ENCODE assay signal across 23 cellular contexts in genomic region chr14:89290813-89291212, GRCh38.
A peak's percentile ranks its signal among the peaks of the same experiment; 100 is the strongest.
DNase-seq lines count a peak whose midpoint lies in the region; ATAC-seq and TF ChIP-seq lines count a peak whose summit lies in the region.
"Had no signal": no experiment of that assay in that cellular context is flagged by ENCODE, and none has a peak within 500 bp of the region (broad histone marks: within the 10 kb centered on the region; RNA-seq: fewer than 3 reads in every experiment).

No MANE protein-coding gene starts in this region.

- TF ChIP-seq CTCF in activated CD8-positive, alpha-beta T cell treated with anti-CD3 and anti-CD28 coated beads for 36 hours (IDR thresholded peaks at IDR 0.05) = no peak
- TF ChIP-seq CTCF in Peyer's patch (IDR thresholded peaks at IDR 0.05) = no peak

- intact Hi-C loops in activated CD8-positive, alpha-beta T cell treated with anti-CD3 and anti-CD28 coated beads for 36 hours (cut with micrococcal nuclease) = no loop called here
- intact Hi-C loops in activated T-helper 1 cell treated with anti-CD3 and anti-CD28 coated beads, Interleukin-12 subunit alpha, Interleukin-12 subunit beta, Interleukin-2, Interleukin-4 antibody, amounts not matched to agents 30 ng/mL and 10 ng/mL and 1 ng/mL, durations not matched to agents 14 hours and 24 hours and 36 hours (cut with micrococcal nuclease) = no loop called here

- CTCF ChIA-PET in activated CD8-positive, alpha-beta T cell treated with anti-CD3 and anti-CD28 coated beads for 36 hours (lab: Charles Lee) = no interaction called here
- CTCF ChIA-PET in activated CD8-positive, alpha-beta T cell treated with anti-CD3 and anti-CD28 coated beads, Interleukin-2, amount 10 ng/mL, durations not matched to agents 7 days and 5 days (lab: Charles Lee) = no interaction called here

- H3K9ac ChIP-seq in subcutaneous abdominal adipose tissue (ENCODE audit: low read length in 5 of 5) = no peak overlapping the region

- H3K4me1 Mint-ChIP-seq in activated CD8-positive, alpha-beta T cell treated with anti-CD3 and anti-CD28 coated beads for 36 hours (ENCODE audit: low read depth) = peaks cover 66% of the 10 kb centered on the region
- peaks cover 39% of the 10 kb centered on the region for H3K4me1 Mint-ChIP-seq in activated CD8-positive, alpha-beta T cell treated with anti-CD3 and anti-CD28 coated beads, Interleukin-2, amount 10 ng/mL, durations not matched to agents 7 days and 5 days (ENCODE audit: low read depth)
- peaks cover 57% of the 10 kb centered on the region for H3K4me1 Mint-ChIP-seq in activated T-helper 1 cell treated with anti-CD3 and anti-CD28 coated beads, Interleukin-12 subunit alpha, Interleukin-12 subunit beta, Interleukin-2, Interleukin-4 antibody, amounts not matched to agents 30 ng/mL and 10 ng/mL and 1 ng/mL, durations not matched to agents 14 hours and 24 hours and 36 hours (ENCODE audit: low read depth)
- H3K4me1 Mint-ChIP-seq in memory B cell = peaks cover 42% of the 10 kb centered on the region

- H3K4me1 ChIP-seq in subcutaneous abdominal adipose tissue (ENCODE audit: control insufficient read depth in 5 of 5, insufficient read depth in 5 of 5, low read length in 5 of 5) (peaks cover 0 to 22% (median 8%) of the 10 kb centered on the region in 5 donors), Peyer's patch (no peaks in the 10 kb centered on the region)

- H3K9me3 Mint-ChIP-seq in activated CD8-positive, alpha-beta T cell treated with anti-CD3 and anti-CD28 coated beads for 36 hours = no peaks in the 10 kb centered on the region
- no peaks in the 10 kb centered on the region for H3K9me3 Mint-ChIP-seq in activated CD8-positive, alpha-beta T cell treated with anti-CD3 and anti-CD28 coated beads, Interleukin-2, amount 10 ng/mL, durations not matched to agents 7 days and 5 days (ENCODE audit: insufficient read depth)
- H3K9me3 Mint-ChIP-seq in activated T-helper 1 cell treated with anti-CD3 and anti-CD28 coated beads, Interleukin-12 subunit alpha, Interleukin-12 subunit beta, Interleukin-2, Interleukin-4 antibody, amounts not matched to agents 30 ng/mL and 10 ng/mL and 1 ng/mL, durations not matched to agents 14 hours and 24 hours and 36 hours = no peaks in the 10 kb centered on the region
- H3K9me3 Mint-ChIP-seq in memory B cell = no peaks in the 10 kb centered on the region

- ATAC-seq in activated CD8-positive, alpha-beta T cell treated with anti-CD3 and anti-CD28 coated beads for 36 hours = no peak
- ATAC-seq in activated CD8-positive, alpha-beta T cell treated with anti-CD3 and anti-CD28 coated beads, Interleukin-2, amount 10 ng/mL, durations not matched to agents 7 days and 5 days = no peak
- no peak for ATAC-seq in memory B cell (ENCODE audit: low read depth)
- ATAC-seq: GM12878, HepG2, K562, Panc1 had no signal

- TF ChIP-seq POLR2A in Peyer's patch (IDR thresholded peaks at IDR 0.05) = no peak

- no peaks in the 10 kb centered on the region for H3K27me3 ChIP-seq in subcutaneous abdominal adipose tissue (ENCODE audit: control insufficient read depth in 5 of 5, insufficient read depth in 4 of 5, low read length in 5 of 5)
- no peaks in the 10 kb centered on the region for H3K27me3 ChIP-seq in Peyer's patch
- H3K27me3 ChIP-seq: MG63 had no signal

- H3K36me3 Mint-ChIP-seq in activated CD8-positive, alpha-beta T cell treated with anti-CD3 and anti-CD28 coated beads for 36 hours (ENCODE audit: low read depth) = peaks cover 21% of the 10 kb centered on the region
- peaks cover 2% of the 10 kb centered on the region for H3K36me3 Mint-ChIP-seq in activated CD8-positive, alpha-beta T cell treated with anti-CD3 and anti-CD28 coated beads, Interleukin-2, amount 10 ng/mL, durations not matched to agents 7 days and 5 days (ENCODE audit: low read depth)
- peaks cover 25% of the 10 kb centered on the region for H3K36me3 Mint-ChIP-seq in activated T-helper 1 cell treated with anti-CD3 and anti-CD28 coated beads, Interleukin-12 subunit alpha, Interleukin-12 subunit beta, Interleukin-2, Interleukin-4 antibody, amounts not matched to agents 30 ng/mL and 10 ng/mL and 1 ng/mL, durations not matched to agents 14 hours and 24 hours and 36 hours (ENCODE audit: low read depth)
- peaks cover 29% of the 10 kb centered on the region for H3K36me3 Mint-ChIP-seq in memory B cell

- H3K27me3 Mint-ChIP-seq in activated CD8-positive, alpha-beta T cell treated with anti-CD3 and anti-CD28 coated beads for 36 hours = no peaks in the 10 kb centered on the region
- H3K27me3 Mint-ChIP-seq in activated CD8-positive, alpha-beta T cell treated with anti-CD3 and anti-CD28 coated beads, Interleukin-2, amount 10 ng/mL, durations not matched to agents 7 days and 5 days (ENCODE audit: low read depth) = no peaks in the 10 kb centered on the region
- no peaks in the 10 kb centered on the region for H3K27me3 Mint-ChIP-seq in activated T-helper 1 cell treated with anti-CD3 and anti-CD28 coated beads, Interleukin-12 subunit alpha, Interleukin-12 subunit beta, Interleukin-2, Interleukin-4 antibody, amounts not matched to agents 30 ng/mL and 10 ng/mL and 1 ng/mL, durations not matched to agents 14 hours and 24 hours and 36 hours (ENCODE audit: insufficient read depth)
- no peaks in the 10 kb centered on the region for H3K27me3 Mint-ChIP-seq in memory B cell
- H3K27me3 Mint-ChIP-seq: B cell had no signal

- H3K27ac Mint-ChIP-seq in activated CD8-positive, alpha-beta T cell treated with anti-CD3 and anti-CD28 coated beads for 36 hours = peak overlapping the region; percentile 39
- H3K27ac Mint-ChIP-seq in activated CD8-positive, alpha-beta T cell treated with anti-CD3 and anti-CD28 coated beads, Interleukin-2, amount 10 ng/mL, durations not matched to agents 7 days and 5 days = no peak overlapping the region
- H3K27ac Mint-ChIP-seq in activated T-helper 1 cell treated with anti-CD3 and anti-CD28 coated beads, Interleukin-12 subunit alpha, Interleukin-12 subunit beta, Interleukin-2, Interleukin-4 antibody, amounts not matched to agents 30 ng/mL and 10 ng/mL and 1 ng/mL, durations not matched to agents 14 hours and 24 hours and 36 hours = peak overlapping the region; percentile 1
- H3K27ac Mint-ChIP-seq in memory B cell = peak overlapping the region; percentile 53

- H3K27ac ChIP-seq in subcutaneous abdominal adipose tissue (ENCODE audit: low read depth, low read length) (peak overlapping the region; percentile 13), Peyer's patch (no peak overlapping the region)
- H3K27ac ChIP-seq: HL-60 had no signal

- H3K36me3 ChIP-seq in subcutaneous abdominal adipose tissue (ENCODE audit: control insufficient read depth in 5 of 5, insufficient read depth in 5 of 5, low read length in 5 of 5) (peaks cover 0 to 12% (median 8%) of the 10 kb centered on the region in 5 donors), Peyer's patch (peaks cover 0 to 5% (median 0%) of the 10 kb centered on the region in 3 donors)
- H3K36me3 ChIP-seq: HAP-1, MG63 had no signal

- DNase-seq in activated CD8-positive, alpha-beta T cell treated with anti-CD3 and anti-CD28 coated beads for 36 hours = peak; percentile 15
- DNase-seq in activated CD8-positive, alpha-beta T cell treated with anti-CD3 and anti-CD28 coated beads, Interleukin-2, amount 10 ng/mL, durations not matched to agents 7 days and 5 days = no peak
- DNase-seq in activated T-helper 1 cell treated with anti-CD3 and anti-CD28 coated beads, Interleukin-12 subunit alpha, Interleukin-12 subunit beta, Interleukin-2, Interleukin-4 antibody, amounts not matched to agents 30 ng/mL and 10 ng/mL and 1 ng/mL, durations not matched to agents 14 hours and 24 hours and 36 hours (ENCODE audit: low spot score) = no peak
- DNase-seq in memory B cell (ENCODE audit: low spot score in 2 of 2) (no peak), Peyer's patch (no peak), AG20443 (ENCODE audit: low spot score) (no peak), DMS153 (lab: John Stamatoyannopoulos, UW) (no peak)
- DNase-seq: DMS79; MG63; NCI-H1417; NCI-H1694 treated with DMSO at 0.1 percent for 48 hours; NCI-H2107; NCI-H510A treated with DMSO at 0.1 percent for 48 hours; NCI-H748 treated with DMSO at 0.1 percent for 48 hours; NK-92 treated with Interleukin-12 subunit alpha and Interleukin-12 subunit beta, amount 100 ng/mL, for 24 hours had no signal

- H3K4me3 ChIP-seq in subcutaneous abdominal adipose tissue (ENCODE audit: low read depth in 1 of 5, low read length in 5 of 5) (no peak overlapping the region), Peyer's patch (no peak overlapping the region)
- H3K4me3 ChIP-seq: GM12878, HAP-1, K562, MG63 had no signal

- POLR2A ChIA-PET in activated CD8-positive, alpha-beta T cell treated with anti-CD3 and anti-CD28 coated beads for 36 hours (lab: Charles Lee) = no interaction called here
- POLR2A ChIA-PET in activated CD8-positive, alpha-beta T cell treated with anti-CD3 and anti-CD28 coated beads, Interleukin-2, amount 10 ng/mL, durations not matched to agents 7 days and 5 days (lab: Charles Lee) = no interaction called here

- no peaks in the 10 kb centered on the region for H3K9me3 ChIP-seq in subcutaneous abdominal adipose tissue (ENCODE audit: control insufficient read depth in 5 of 5, low read length in 5 of 5)
- H3K9me3 ChIP-seq in Peyer's patch = no peaks in the 10 kb centered on the region
- H3K9me3 ChIP-seq: HAP-1, MG63 had no signal

- H3K4me3 Mint-ChIP-seq in activated CD8-positive, alpha-beta T cell treated with anti-CD3 and anti-CD28 coated beads for 36 hours = no peak overlapping the region
- H3K4me3 Mint-ChIP-seq in activated CD8-positive, alpha-beta T cell treated with anti-CD3 and anti-CD28 coated beads, Interleukin-2, amount 10 ng/mL, durations not matched to agents 7 days and 5 days = no peak overlapping the region
- H3K4me3 Mint-ChIP-seq in activated T-helper 1 cell treated with anti-CD3 and anti-CD28 coated beads, Interleukin-12 subunit alpha, Interleukin-12 subunit beta, Interleukin-2, Interleukin-4 antibody, amounts not matched to agents 30 ng/mL and 10 ng/mL and 1 ng/mL, durations not matched to agents 14 hours and 24 hours and 36 hours = no peak overlapping the region
- no peak overlapping the region for H3K4me3 Mint-ChIP-seq in memory B cell
- H3K4me3 Mint-ChIP-seq: B cell had no signal
